In the genomic region with DNA sequence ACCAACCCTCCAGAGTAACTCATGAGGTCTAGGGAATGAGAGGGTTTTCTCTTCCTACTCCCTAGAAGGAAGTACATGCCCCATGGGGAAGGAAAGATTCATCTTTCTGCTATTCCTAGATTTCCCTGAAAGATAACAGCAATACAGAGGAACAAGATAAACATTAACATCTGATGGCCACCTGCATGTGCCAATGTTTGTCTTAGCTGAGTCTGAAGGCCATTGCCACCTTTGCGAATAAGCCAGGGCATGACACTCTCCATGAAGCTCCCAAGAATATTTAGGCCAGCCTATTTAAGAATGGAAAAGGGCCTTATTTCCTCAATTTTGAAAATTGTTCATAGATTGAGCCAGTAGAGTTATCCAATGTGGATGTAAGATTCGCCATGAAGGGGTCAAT, we compare ENCODE assay signal across 21 cellular contexts. TPM values are rescaled to one million over a fixed set of nuclear protein-coding genes. Genes with fewer than 3 reads are reported as not detected.
"Had no signal": no experiment of that assay in that cellular context is flagged by ENCODE, and none has a peak within 500 bp of the region (broad histone marks: within the 10 kb centered on the region; RNA-seq: fewer than 3 reads in every experiment).

No MANE protein-coding gene starts in this region.

- H3K27me3 ChIP-seq: colonic mucosa, neural progenitor cell, ovary, tibial artery, upper lobe of left lung had no signal

- H3K4me3 ChIP-seq: colonic mucosa, heart left ventricle, neural progenitor cell, ovary, tibial artery, upper lobe of left lung had no signal

- H3K9ac ChIP-seq: neural progenitor cell had no signal

- H3K9me3 ChIP-seq: colonic mucosa, heart left ventricle, ovary, tibial artery, upper lobe of left lung had no signal

- H3K27ac ChIP-seq: colonic mucosa, heart left ventricle, neural progenitor cell, ovary, tibial artery had no signal

- ATAC-seq: natural killer cell; stimulated activated effector memory CD8-positive, alpha-beta T cell treated with anti-CD3 and anti-CD28 coated beads, Interleukin-12 subunit alpha, Interleukin-12 subunit beta, amount 100 ng/mL, for 72 hours; stimulated activated naive CD8-positive, alpha-beta T cell treated with anti-CD3 and anti-CD28 coated beads, Interleukin-15, Interleukin-2, amounts not matched to agents 100 U/mL and 50 U/mL, for 24 hours had no signal

- H3K4me1 ChIP-seq: colonic mucosa, neural progenitor cell, tibial artery had no signal

- H3K36me3 ChIP-seq: colonic mucosa, heart left ventricle, neural progenitor cell, ovary, tibial artery, upper lobe of left lung had no signal

- DNase-seq: cerebellar nuclear complex; colonic mucosa; dermis blood vessel endothelial cell; endodermal cell; erythroblast; foreskin melanocyte; heart left ventricle; islet precursor cell; left ventricle myocardium superior; natural killer cell; nucleus accumbens; right cardiac atrium; stimulated activated CD4-positive, alpha-beta T cell treated with anti-CD3 and anti-CD28 coated beads, Interleukin-4, amount 100 ng/mL, for 1 hour; stimulated activated CD8-positive, alpha-beta memory T cell treated with anti-CD3 and anti-CD28 coated beads, Interleukin-4, amount 100 ng/mL, for 48 hours; stimulated activated naive CD8-positive, alpha-beta T cell treated with anti-CD3 and anti-CD28 coated beads, Interleukin-15, Interleukin-2, amounts not matched to agents 100 U/mL and 50 U/mL, for 24 hours; tibial artery had no signal

RNA-seq across cellular contexts. Expression of gene IGF1, which starts 26.0 kb away (rescaled TPM):
- total RNA-seq: endodermal cell, endothelial cell of umbilical vein had no signal
